ENCODE assay signal across 22 cellular contexts in the genomic region with DNA sequence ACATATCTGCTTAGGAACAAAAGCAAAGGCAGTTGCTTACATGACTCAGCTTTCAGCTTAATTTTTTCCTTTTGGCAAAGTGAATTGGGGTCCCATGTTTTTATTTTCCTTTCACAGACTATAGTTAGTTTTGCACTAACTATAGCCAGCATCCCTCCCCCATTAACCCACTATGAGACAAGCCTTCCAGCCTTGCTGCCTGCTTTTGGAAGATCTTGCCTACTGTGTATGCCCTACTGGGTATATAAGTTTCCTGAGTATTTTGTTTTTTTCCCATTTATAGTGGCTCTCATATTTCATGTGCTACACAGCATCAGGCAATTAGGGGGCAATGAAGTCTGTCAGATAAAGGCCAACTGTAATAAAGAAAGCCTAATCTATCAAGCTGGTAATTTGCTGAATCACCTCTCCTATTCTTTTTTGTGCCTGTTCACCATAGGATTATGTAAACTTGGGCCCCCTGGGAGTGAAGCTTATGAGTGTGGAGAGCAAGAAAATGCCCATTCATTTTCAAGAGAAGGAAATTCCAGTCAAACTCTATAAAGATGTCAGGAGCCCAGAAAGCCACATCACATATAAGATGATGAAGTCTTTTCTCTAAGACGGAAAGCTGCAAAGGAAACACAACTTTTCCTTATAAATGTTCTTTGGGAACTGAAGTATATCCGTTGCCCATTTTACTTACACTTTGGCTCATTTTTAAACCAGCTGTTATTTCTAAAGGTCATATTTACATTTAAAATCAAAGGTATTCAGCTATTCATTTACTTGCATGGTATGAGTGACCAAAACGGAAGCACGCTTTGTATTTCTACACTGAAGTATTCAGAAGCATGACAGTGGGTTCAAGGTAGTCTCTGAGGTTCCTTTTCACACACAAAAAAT.
DNase-seq lines count a peak whose midpoint lies in the region; ATAC-seq and TF ChIP-seq lines count a peak whose summit lies in the region.
"Had no signal": no experiment of that assay in that cellular context is flagged by ENCODE, and none has a peak within 500 bp of the region (broad histone marks: within the 10 kb centered on the region; RNA-seq: fewer than 3 reads in every experiment).

No MANE protein-coding gene starts in this region.

- 42% methylated on average over 4 of the region's 4 CpGs for WGBS in prostate gland

- POLR2A ChIA-PET in HEK293T (lab: Yijun Ruan, JAX): no interaction called here

- DNase-seq in AG10803 (ENCODE audit: low read depth) (peak; percentile 33), HEK293T (ENCODE audit: extremely low spot score) (peak; percentile 31), NCI-H524 treated with DMSO at 0.1 percent for 48 hours (lab: John Stamatoyannopoulos, UW) (peak; percentile 22), erythroblast (lab: John Stamatoyannopoulos, UW) (peak; percentile 26 to 31), prostate gland (ENCODE audit: low spot score) (no peak)
- DNase-seq in stimulated activated naive CD4-positive, alpha-beta T cell treated with Interleukin-2 at 50 U/mL for 16 hours (lab: John Stamatoyannopoulos, UW): no peak
- DNase-seq: activated CD4-positive, alpha-beta T cell treated with anti-CD3 and anti-CD28 coated beads for 1 hour; activated CD8-positive, alpha-beta memory T cell treated with anti-CD3 and anti-CD28 coated beads for 24 hours; activated naive CD8-positive, alpha-beta T cell treated with anti-CD3 and anti-CD28 coated beads for 36 hours; body of pancreas; DMS153; endodermal cell; GDM1; HCEC 1CT; NCI-H1694 treated with DMSO at 0.1 percent for 48 hours; NCI-H446 treated with DMSO at 0.1 percent for 48 hours; stimulated activated CD4-positive, alpha-beta T cell treated with anti-CD3 and anti-CD28 coated beads, Interleukin-4, amount 100 ng/mL, for 1 hour; stimulated activated naive CD8-positive, alpha-beta T cell treated with anti-CD3 and anti-CD28 coated beads, Interleukin-15, amount 100 ng/mL, for 72 hours; trophoblast cell had no signal

- H3K27ac ChIP-seq in prostate gland: no peak overlapping the region
- H3K27ac ChIP-seq: body of pancreas had no signal

- intact Hi-C loops in prostate gland (cut with DNase I): no loop called here

- H3K27me3 ChIP-seq in prostate gland (replicated peaks; ENCODE audit: insufficient read depth): no peaks in the 10 kb centered on the region
- H3K27me3 ChIP-seq: body of pancreas had no signal

- no peaks in the 10 kb centered on the region for H3K4me1 ChIP-seq in prostate gland (replicated peaks)
- H3K4me1 ChIP-seq: body of pancreas had no signal

- CTCF ChIA-PET in HEK293T (lab: Yijun Ruan, JAX): no interaction called here

- H3K4me3 ChIP-seq in AG10803 (ENCODE audit: low read length): no peak overlapping the region
- no peak overlapping the region for H3K4me3 ChIP-seq in prostate gland
- H3K4me3 ChIP-seq: body of pancreas, lung had no signal

- H3K36me3 ChIP-seq in prostate gland: no peaks in the 10 kb centered on the region

- TF ChIP-seq POLR2A in erythroblast (IDR thresholded peaks at IDR 0.05; ENCODE audit: low read length): no peak
- no peak for TF ChIP-seq POLR2A in prostate gland (IDR thresholded peaks at IDR 0.05)

- H3K9me3 ChIP-seq in prostate gland: no peaks in the 10 kb centered on the region
- H3K9me3 ChIP-seq: body of pancreas had no signal

- TF ChIP-seq CTCF in AG10803 (conservative IDR thresholded peaks at IDR 0.05; ENCODE audit: low read length): no peak
- no peak for TF ChIP-seq CTCF in prostate gland (IDR thresholded peaks at IDR 0.05)

- ATAC-seq in GM21717 (IDR thresholded peaks at IDR 0.05; ENCODE audit: unreplicated experiment) (no peak), GM19351 (IDR thresholded peaks at IDR 0.05; ENCODE audit: unreplicated experiment) (no peak)
- ATAC-seq: body of pancreas; stimulated activated naive CD8-positive, alpha-beta T cell treated with anti-CD3 and anti-CD28 coated beads, Interleukin-15, amount 100 ng/mL, for 72 hours had no signal

TF ChIP-seq in HEK293T, 16 proteins besides CTCF, POLR2A, EP300 and RAD21:
- TF ChIP-seq CTBP1 (IDR thresholded peaks at IDR 0.05; ENCODE audit: borderline replicate concordance): peak; percentile 70
- no peak for TF ChIP-seq L3MBTL2 (conservative IDR thresholded peaks at IDR 0.05)
- TF ChIP-seq, protein P1, sequence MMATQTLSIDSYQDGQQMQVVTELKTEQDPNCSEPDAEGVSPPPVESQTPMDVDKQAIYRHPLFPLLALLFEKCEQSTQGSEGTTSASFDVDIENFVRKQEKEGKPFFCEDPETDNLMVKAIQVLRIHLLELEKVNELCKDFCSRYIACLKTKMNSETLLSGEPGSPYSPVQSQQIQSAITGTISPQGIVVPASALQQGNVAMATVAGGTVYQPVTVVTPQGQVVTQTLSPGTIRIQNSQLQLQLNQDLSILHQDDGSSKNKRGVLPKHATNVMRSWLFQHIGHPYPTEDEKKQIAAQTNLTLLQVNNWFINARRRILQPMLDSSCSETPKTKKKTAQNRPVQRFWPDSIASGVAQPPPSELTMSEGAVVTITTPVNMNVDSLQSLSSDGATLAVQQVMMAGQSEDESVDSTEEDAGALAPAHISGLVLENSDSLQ (IDR thresholded peaks at IDR 0.05): peak; percentile 84
- peak; percentile 29; the same call in 1 of the 2 replicates for TF ChIP-seq ZNF384 (IDR thresholded peaks at IDR 0.05)

Comparison
In these comparisons a context has a peak if more than half of its experiments do, and no peak if none do; other contexts are left out.
1. DNase-seq: peak in AG10803 (single experiment), HEK293T (single experiment), NCI-H524 treated with DMSO at 0.1 percent for 48 hours (single experiment) and erythroblast (2 of 2); none in prostate gland (single experiment) and stimulated activated naive CD4-positive, alpha-beta T cell treated with Interleukin-2 at 50 U/mL for 16 hours (single experiment).